In the genomic region with DNA sequence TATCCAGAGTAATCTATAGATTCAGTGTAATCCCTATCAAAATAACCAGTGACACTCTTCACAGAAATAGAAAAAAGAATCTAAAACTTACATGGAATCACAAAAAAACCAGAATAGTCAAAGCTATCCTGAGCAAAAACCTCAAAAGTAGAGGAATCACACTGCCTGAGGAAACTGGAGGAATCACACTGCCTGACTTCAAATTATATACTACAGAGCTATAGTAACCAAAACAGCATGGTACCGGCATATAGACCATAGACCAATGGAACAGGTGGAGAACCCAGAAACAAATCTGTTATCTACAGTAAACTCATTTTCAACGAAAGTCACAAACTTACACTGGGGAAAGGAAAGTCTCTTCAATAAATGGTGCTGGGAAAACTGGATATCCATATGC, we compare ENCODE assay signal across 10 cellular contexts.
"Had no signal": no experiment of that assay in that cellular context is flagged by ENCODE, and none has a peak within 500 bp of the region (broad histone marks: within the 10 kb centered on the region; RNA-seq: fewer than 3 reads in every experiment).

No MANE protein-coding gene starts in this region.

- H3K27ac ChIP-seq: GM23248 had no signal

- ATAC-seq: GM23338, HCT116 had no signal

- H3K4me1 ChIP-seq: HAP-1 had no signal

- H3K36me3 ChIP-seq: HAP-1 had no signal

- H3K9ac ChIP-seq: GM23248 had no signal

- H3K9me3 ChIP-seq: HAP-1 had no signal

- H3K27ac Mint-ChIP-seq: GM23338, H9, HFFc6 had no signal

- DNase-seq: GM23248, GOT3, H7, H9, HCEC 1CT, HFFc6 had no signal

- H2AFZ ChIP-seq: GM23248, GM23338 had no signal

- H3K4me3 Mint-ChIP-seq: GM23338, H9, HFFc6 had no signal

- H3K4me2 ChIP-seq: GM23338 had no signal

- H3K4me3 ChIP-seq: GM23248, GM23338, HAP-1 had no signal

- FAIRE-seq: H54 had no signal
